Comparison of ENCODE assay signal across 12 cellular contexts in the genomic region with DNA sequence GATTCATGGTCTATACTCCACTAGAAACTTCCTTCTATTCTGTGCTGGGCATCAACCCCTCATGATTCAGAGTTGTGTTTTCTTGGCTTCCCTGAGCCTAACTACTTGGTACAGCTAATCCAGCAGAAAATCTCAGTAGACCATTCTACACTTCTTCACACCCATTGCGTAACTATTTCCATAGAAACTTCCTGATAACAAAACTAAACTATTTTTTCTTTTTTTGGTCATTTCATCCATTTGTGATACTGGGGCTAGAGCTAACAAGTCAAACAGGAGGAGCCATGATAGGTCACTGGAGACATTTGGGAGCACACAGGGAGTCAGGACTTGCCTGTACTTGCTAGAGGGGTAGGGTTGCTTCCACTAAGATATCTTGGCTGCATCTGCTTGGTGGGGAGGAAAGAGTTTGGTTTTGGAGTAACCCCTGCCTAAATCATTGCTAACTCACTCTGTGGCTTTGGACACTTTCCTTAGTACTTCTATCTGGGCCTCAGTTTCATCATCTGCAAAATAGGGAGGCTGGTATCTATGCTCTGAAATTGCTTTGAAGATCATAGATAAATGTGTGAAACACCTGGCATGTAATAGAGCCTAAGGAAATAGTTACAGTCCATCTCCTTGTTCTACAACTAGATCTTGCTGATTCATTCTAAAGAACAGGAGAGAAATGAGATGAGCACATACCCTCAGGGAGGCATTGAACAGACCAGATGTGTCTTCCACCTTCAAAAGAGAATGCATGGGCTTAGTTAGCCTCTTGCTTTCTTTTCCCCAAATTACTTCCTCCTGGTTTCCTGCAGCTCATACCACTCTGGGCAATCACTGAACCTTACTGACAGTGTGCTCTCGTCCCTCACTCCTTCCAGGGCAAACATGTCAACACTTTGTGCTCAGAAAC.
DNase-seq lines count a peak whose midpoint lies in the region; ATAC-seq and TF ChIP-seq lines count a peak whose summit lies in the region.
"Had no signal": no experiment of that assay in that cellular context is flagged by ENCODE, and none has a peak within 500 bp of the region (broad histone marks: within the 10 kb centered on the region; RNA-seq: fewer than 3 reads in every experiment).

No MANE protein-coding gene starts in this region.

- DNase-seq in ELR (ENCODE audit: low read depth) = peak; percentile 57
- peak; percentile 28 for DNase-seq in OCI-M1 (lab: John Stamatoyannopoulos, UW)
- DNase-seq in fibroblast of mammary gland (ENCODE audit: low read depth) = peak; percentile 82
- DNase-seq in pons (ENCODE audit: low spot score) = peak; percentile 29
- DNase-seq in ecto neural progenitor cell (ENCODE audit: low spot score) = no peak
- DNase-seq in DMS79 (lab: John Stamatoyannopoulos, UW) = no peak
- DNase-seq: amniotic stem cell, NCI-H1105, ovary, testis had no signal

- TF ChIP-seq CTCF in fibroblast of mammary gland (conservative IDR thresholded peaks at IDR 0.05; ENCODE audit: control insufficient read depth, insufficient read depth, low read depth, low read length) = no peak

- H3K4me3 ChIP-seq in fibroblast of mammary gland (ENCODE audit: control insufficient read depth, low read depth, low read length) = no peak overlapping the region
- H3K4me3 ChIP-seq: ovary, testis had no signal

- ATAC-seq in HG03439 (IDR thresholded peaks at IDR 0.05; ENCODE audit: unreplicated experiment) (no peak), GM18868 (IDR thresholded peaks at IDR 0.05; ENCODE audit: unreplicated experiment) (no peak)

Comparison
In these comparisons a context has a peak if more than half of its experiments do, and no peak if none do; other contexts are left out.
1. DNase-seq: peak in ELR (single experiment), OCI-M1 (single experiment), fibroblast of mammary gland (single experiment) and pons (single experiment); none in ecto neural progenitor cell (single experiment) and DMS79 (single experiment).